Comparison of ENCODE assay signal across 8 cellular contexts in genomic region chr12:110613771-110614684, GRCh38. TPM values are rescaled to one million over a fixed set of nuclear protein-coding genes. Genes with fewer than 3 reads are reported as not detected.
A peak's percentile ranks its signal among the peaks of the same experiment; 100 is the strongest.
DNase-seq lines count a peak whose midpoint lies in the region; ATAC-seq and TF ChIP-seq lines count a peak whose summit lies in the region.

TSS of gene TCTN1 (plus strand) at chr12:110614129. CDS start at chr12:110614183, 54 bp downstream.

- peak within 1 kb of the TSS; percentile 99 for H2AFZ ChIP-seq in GM23338

- peak within 1 kb of the TSS; percentile 79 for H3K4me3 ChIP-seq in GM23338

- H3K36me3 Mint-ChIP-seq in GM23338 (ENCODE audit: low read depth) (no peaks in the 10 kb centered on the region), naive B cell (peaks cover 0 to 5% of the 10 kb centered on the region in 2 donors)
- H3K36me3 Mint-ChIP-seq in activated T-helper 17 cell treated with anti-CD3 and anti-CD28 coated beads, Interleukin-2, amount 50 U/mL, for 72 hours (ENCODE audit: low read depth), result no peaks in the 10 kb centered on the region
- peaks cover 6% of the 10 kb centered on the region for H3K36me3 Mint-ChIP-seq in stimulated activated effector memory CD8-positive, alpha-beta T cell treated with anti-CD3 and anti-CD28 coated beads, Interleukin-12 subunit alpha, Interleukin-12 subunit beta, amount 100 ng/mL, for 72 hours

- ATAC-seq in GM23338 (peak; percentile 99), naive B cell (ENCODE audit: low read depth in 2 of 2) (peak; percentile 99)
- peak; percentile 99 for ATAC-seq in activated T-helper 17 cell treated with anti-CD3 and anti-CD28 coated beads, Interleukin-2, amount 50 U/mL, for 72 hours (replicated peaks)
- peak; percentile 99 for ATAC-seq in stimulated activated effector memory CD8-positive, alpha-beta T cell treated with anti-CD3 and anti-CD28 coated beads, Interleukin-12 subunit alpha, Interleukin-12 subunit beta, amount 100 ng/mL, for 72 hours

- H3K9me3 Mint-ChIP-seq in GM23338 (no peaks in the 10 kb centered on the region), naive B cell (peaks cover 0 to 5% (median 0%) of the 10 kb centered on the region in 7 donors)
- H3K9me3 Mint-ChIP-seq in activated T-helper 17 cell treated with anti-CD3 and anti-CD28 coated beads, Interleukin-2, amount 50 U/mL, for 72 hours, result no peaks in the 10 kb centered on the region
- H3K9me3 Mint-ChIP-seq in stimulated activated effector memory CD8-positive, alpha-beta T cell treated with anti-CD3 and anti-CD28 coated beads, Interleukin-12 subunit alpha, Interleukin-12 subunit beta, amount 100 ng/mL, for 72 hours, result no peaks in the 10 kb centered on the region

- H3F3A ChIP-seq in GM23338 (replicated peaks; ENCODE audit: low read depth), result no peaks in the 10 kb centered on the region

- H3K27me3 ChIP-seq in GM23338 (ENCODE audit: insufficient read depth), result no peaks in the 10 kb centered on the region

- peak within 1 kb of the TSS; percentile 89 for H3K4me2 ChIP-seq in GM23338

- no peaks in the 10 kb centered on the region for H3K9me2 ChIP-seq in GM23338 (ENCODE audit: insufficient read depth)

- no peak for TF ChIP-seq CTCF in GM23338 (conservative IDR thresholded peaks at IDR 0.05; ENCODE audit: low read depth in 2 of 2)

- H3K4me3 Mint-ChIP-seq in GM23338 (peak within 1 kb of the TSS; percentile 83), naive B cell (peak within 1 kb of the TSS; percentile 81 to 95 (median 91))
- H3K4me3 Mint-ChIP-seq in activated T-helper 17 cell treated with anti-CD3 and anti-CD28 coated beads, Interleukin-2, amount 50 U/mL, for 72 hours, result peak within 1 kb of the TSS; percentile 69
- H3K4me3 Mint-ChIP-seq in stimulated activated effector memory CD8-positive, alpha-beta T cell treated with anti-CD3 and anti-CD28 coated beads, Interleukin-12 subunit alpha, Interleukin-12 subunit beta, amount 100 ng/mL, for 72 hours, result peak within 1 kb of the TSS; percentile 71

- H3K27ac ChIP-seq in GM23338 (ENCODE audit: low read depth), result no peak within 1 kb of the TSS

- H3K4me1 ChIP-seq in GM23338 (ENCODE audit: insufficient read depth), result peaks cover 4% of the 10 kb centered on the region

- no peaks in the 10 kb centered on the region for H3K79me2 ChIP-seq in GM23338 (replicated peaks; ENCODE audit: insufficient read depth)

- H3K4me1 Mint-ChIP-seq in GM23338 (peaks cover 3% of the 10 kb centered on the region; the same call in 2 of the 3 replicates), naive B cell (peaks cover 16 to 87% (median 63%) of the 10 kb centered on the region in 3 donors)
- H3K4me1 Mint-ChIP-seq in activated T-helper 17 cell treated with anti-CD3 and anti-CD28 coated beads, Interleukin-2, amount 50 U/mL, for 72 hours, result no peaks in the 10 kb centered on the region
- H3K4me1 Mint-ChIP-seq in stimulated activated effector memory CD8-positive, alpha-beta T cell treated with anti-CD3 and anti-CD28 coated beads, Interleukin-12 subunit alpha, Interleukin-12 subunit beta, amount 100 ng/mL, for 72 hours, result no peaks in the 10 kb centered on the region

- DNase-seq in Daoy (ENCODE audit: low read depth) (peak; percentile 98), GM23338 (ENCODE audit: low spot score) (peak; percentile 98), LHCN-M2 (ENCODE audit: low read depth) (peak; percentile 89), RPMI8226 (peak; percentile 95), fibroblast of gingiva (ENCODE audit: low read depth) (peak; percentile 95), naive B cell (peak; percentile 95)
- peak; percentile 88 to 98 for DNase-seq in stimulated activated effector memory CD8-positive, alpha-beta T cell treated with anti-CD3 and anti-CD28 coated beads, Interleukin-12 subunit alpha, Interleukin-12 subunit beta, amount 100 ng/mL, for 72 hours (ENCODE audit: low spot score in 2 of 2)

- H4K20me1 ChIP-seq in GM23338 (replicated peaks; ENCODE audit: insufficient read depth), result no peaks in the 10 kb centered on the region

- H3K27ac Mint-ChIP-seq in GM23338 (no peak within 1 kb of the TSS), naive B cell (peak within 1 kb of the TSS; percentile 89 to 98 (median 92))
- H3K27ac Mint-ChIP-seq in activated T-helper 17 cell treated with anti-CD3 and anti-CD28 coated beads, Interleukin-2, amount 50 U/mL, for 72 hours, result peak within 1 kb of the TSS; percentile 66
- peak within 1 kb of the TSS; percentile 78 for H3K27ac Mint-ChIP-seq in stimulated activated effector memory CD8-positive, alpha-beta T cell treated with anti-CD3 and anti-CD28 coated beads, Interleukin-12 subunit alpha, Interleukin-12 subunit beta, amount 100 ng/mL, for 72 hours

- H3K27me3 Mint-ChIP-seq in GM23338 (ENCODE audit: insufficient read depth, low read depth, poor library complexity) (peaks cover 4% of the 10 kb centered on the region), naive B cell (no peaks in the 10 kb centered on the region)
- H3K27me3 Mint-ChIP-seq in activated T-helper 17 cell treated with anti-CD3 and anti-CD28 coated beads, Interleukin-2, amount 50 U/mL, for 72 hours, result no peaks in the 10 kb centered on the region

- no peaks in the 10 kb centered on the region for H3K36me3 ChIP-seq in GM23338 (ENCODE audit: insufficient read depth)

TF ChIP-seq in GM23338, 12 proteins besides CTCF, POLR2A, EP300 and RAD21 (continues in another document):
- TF ChIP-seq JUNB (IDR thresholded peaks at IDR 0.05; ENCODE audit: unreplicated experiment), result no peak
- no peak for TF ChIP-seq EZH2 (IDR thresholded peaks at IDR 0.05; ENCODE audit: low read depth, unreplicated experiment)
- 0 out of 2 replicates have a peak, but pooled peaks have one; percentile 14 for TF ChIP-seq CREB1 (CRISPR knock-in tag; IDR thresholded peaks at IDR 0.05; ENCODE audit: low read depth)
- TF ChIP-seq ZNF462 (CRISPR knock-in tag; IDR thresholded peaks at IDR 0.05), result no peak
- TF ChIP-seq ZNF114 (CRISPR knock-in tag; IDR thresholded peaks at IDR 0.05), result no peak

RNA-seq across cellular contexts. Expression of gene TCTN1, which starts in this region (rescaled TPM):
- 8.8 and 23.0 TPM in 2 replicates for total RNA-seq in Daoy (2014; rRNA removed; shearing (Covaris generic))
- total RNA-seq in GM23338 (2014; rRNA removed; shearing (Covaris generic)), result 12.4 and 14.8 TPM in 2 replicates
- polyA plus RNA-seq in GM23338 (2016; fragmentation: Nextera tagmentation; extraction: Ambion mirVana), result 10.5 and 10.6 TPM in 2 replicates
- total RNA-seq in LHCN-M2 (2014; rRNA removed), result 34.3 TPM in 2 replicates
- 18.2 TPM for polyA plus RNA-seq in LHCN-M2 (2012)
- total RNA-seq in activated T-helper 17 cell treated with anti-CD3 and anti-CD28 coated beads, Interleukin-2, amount 50 U/mL, for 72 hours, result 1 to 10 TPM; 3.5 to 6.4 TPM
- polyA plus RNA-seq in naive B cell (ENCODE audit: low read depth in 6 of 6), result 100 to 1,000 TPM in 1 of 6 donors, 10 to 100 TPM in 5; 52.8 to 109 (median 84.3) TPM
